19 cellular contexts compared by ENCODE assay signal in genomic region chr2:13654416-13654815, GRCh38.
"Had no signal": no experiment of that assay in that cellular context is flagged by ENCODE, and none has a peak within 500 bp of the region (broad histone marks: within the 10 kb centered on the region; RNA-seq: fewer than 3 reads in every experiment).

No MANE protein-coding gene starts in this region.

- H3K27me3 ChIP-seq: adrenal gland, body of pancreas, stomach, uterus had no signal

- H3K4me1 ChIP-seq: adrenal gland, body of pancreas, stomach, uterus had no signal

- H3K4me3 ChIP-seq: adrenal gland, body of pancreas, lung, skin epidermis, stomach, thoracic aorta, uterus had no signal

- H3K4me3 Mint-ChIP-seq: activated CD8-positive, alpha-beta T cell treated with anti-CD3 and anti-CD28 coated beads, Interleukin-2, amount 10 ng/mL, durations not matched to agents 7 days and 5 days; activated T-helper 17 cell treated with anti-CD3 and anti-CD28 coated beads, Interleukin-2, amount 50 U/mL, for 72 hours; central memory CD8-positive, alpha-beta T cell; immature natural killer cell; natural killer cell had no signal

- H3K27me3 Mint-ChIP-seq: activated T-helper 17 cell treated with anti-CD3 and anti-CD28 coated beads, Interleukin-2, amount 50 U/mL, for 72 hours; central memory CD8-positive, alpha-beta T cell had no signal

- H3K27ac ChIP-seq: adrenal gland, body of pancreas, skin epidermis, stomach, thoracic aorta, uterus, WERI-Rb-1 had no signal

- H3K27ac Mint-ChIP-seq: activated CD8-positive, alpha-beta T cell treated with anti-CD3 and anti-CD28 coated beads, Interleukin-2, amount 10 ng/mL, durations not matched to agents 7 days and 5 days; activated T-helper 17 cell treated with anti-CD3 and anti-CD28 coated beads, Interleukin-2, amount 50 U/mL, for 72 hours; immature natural killer cell; natural killer cell had no signal

- H3K4me1 Mint-ChIP-seq: activated T-helper 17 cell treated with anti-CD3 and anti-CD28 coated beads, Interleukin-2, amount 50 U/mL, for 72 hours; central memory CD8-positive, alpha-beta T cell; immature natural killer cell; natural killer cell had no signal

- H3K36me3 ChIP-seq: adrenal gland, stomach, thoracic aorta, uterus, WERI-Rb-1 had no signal

- DNase-seq: activated CD4-positive, alpha-beta T cell treated with anti-CD3 and anti-CD28 coated beads for 4 hours; activated CD8-positive, alpha-beta T cell treated with anti-CD3 and anti-CD28 coated beads, Interleukin-2, amount 10 ng/mL, durations not matched to agents 7 days and 5 days; activated naive CD4-positive, alpha-beta T cell treated with anti-CD3 and anti-CD28 coated beads, Interleukin-2, amount 50 U/mL, for 16 hours; adrenal gland; body of pancreas; immature natural killer cell; left cardiac atrium; natural killer cell; posterior cingulate gyrus; stimulated activated CD4-positive, alpha-beta T cell treated with anti-CD3 and anti-CD28 coated beads, Interleukin-4, amount 100 ng/mL, for 4 hours; stomach; T-helper 9 cell; uterus; WERI-Rb-1 had no signal
